Comparison of ENCODE assay signal across 32 cellular contexts in the genomic region with DNA sequence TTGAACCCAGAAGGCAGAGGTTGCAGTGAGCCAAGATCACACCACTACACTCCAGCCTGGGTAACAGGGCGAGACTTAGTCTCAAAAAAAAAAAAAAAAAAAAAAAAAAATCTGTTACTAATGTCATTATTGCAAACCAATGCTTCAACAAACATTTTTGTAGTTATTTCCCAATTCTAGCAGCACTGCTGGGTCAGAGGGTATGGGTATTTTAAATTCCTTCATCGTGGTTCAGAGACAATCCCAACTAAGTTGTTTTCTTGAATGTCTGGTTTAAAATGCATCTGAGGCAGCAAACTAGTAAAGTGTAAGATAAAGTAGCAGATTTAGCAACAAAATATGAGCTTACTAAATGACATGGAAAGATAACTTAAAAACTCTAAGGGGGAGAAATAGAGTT.
DNase-seq lines count a peak whose midpoint lies in the region; ATAC-seq, FAIRE-seq and TF ChIP-seq lines count a peak whose summit lies in the region.
"Had no signal": no experiment of that assay in that cellular context is flagged by ENCODE, and none has a peak within 500 bp of the region (broad histone marks: within the 10 kb centered on the region; RNA-seq: fewer than 3 reads in every experiment).

No MANE protein-coding gene starts in this region.

- no peaks in the 10 kb centered on the region for H3K9me3 ChIP-seq in liver (ENCODE audit: control insufficient read depth in 4 of 4, low read length in 3 of 4)
- H3K9me3 ChIP-seq in HepG2 (ENCODE audit: low read length): no peaks in the 10 kb centered on the region
- H3K9me3 ChIP-seq in endodermal cell (ENCODE audit: control insufficient read depth, low read length): no peaks in the 10 kb centered on the region
- no peaks in the 10 kb centered on the region for H3K9me3 ChIP-seq in right lobe of liver
- no peaks in the 10 kb centered on the region for H3K9me3 ChIP-seq in aorta (ENCODE audit: control insufficient read depth, low read length)
- H3K9me3 ChIP-seq: BLaER1, Caco-2, esophagus squamous epithelium, heart right ventricle, left lung, ovary, right atrium auricular region, thyroid gland had no signal

- in situ Hi-C loops in HepG2 (cut with HindIII; ENCODE audit: extremely low pct_ligation_motif_present, low pct_unique_long_range_greater_than_20kb): no loop called here

- H3K4me1 Mint-ChIP-seq in endodermal cell: peaks cover 10% of the 10 kb centered on the region
- H3K4me1 Mint-ChIP-seq: natural killer cell had no signal

- TF ChIP-seq POLR2A in HepG2 (IDR thresholded peaks at IDR 0.05; ENCODE audit: insufficient read depth in 1 of 2, low read depth in 2 of 2, low read length in 2 of 2): no peak
- TF ChIP-seq POLR2A in right lobe of liver (IDR thresholded peaks at IDR 0.05): no peak
- TF ChIP-seq POLR2A in erythroblast (IDR thresholded peaks at IDR 0.05; ENCODE audit: low read length): no peak

- intact Hi-C loops in HepG2 (cut with micrococcal nuclease; ENCODE audit: unreplicated experiment): no loop called here
- intact Hi-C loops in right lobe of liver (cut with DNase I): no loop called here
- intact Hi-C loops in aorta (cut with DNase I): no loop called here

- TF ChIP-seq EP300 in HepG2 (IDR thresholded peaks at IDR 0.05; ENCODE audit: low read depth in 2 of 2, low read length in 2 of 2) (no peak), HepG2 (CRISPR knock-in tag; IDR thresholded peaks at IDR 0.05; ENCODE audit: borderline replicate concordance) (no peak)

- ATAC-seq in HepG2: no peak
- peak; percentile 51 to 63 (median 53) for ATAC-seq in right lobe of liver
- no peak for ATAC-seq in aorta (ENCODE audit: low FRiP score)
- ATAC-seq: left lung, natural killer cell, SK-N-SH treated with all-trans-retinoic acid at 6 μM for 48 hours had no signal

- H3K4me1 ChIP-seq in liver (ENCODE audit: control insufficient read depth in 4 of 4, insufficient read depth in 4 of 4, low read length in 3 of 4) (peaks cover 3 to 10% (median 6%) of the 10 kb centered on the region in 4 donors), HepG2 (ENCODE audit: insufficient read depth, low read length) (no peaks in the 10 kb centered on the region), endodermal cell (ENCODE audit: control insufficient read depth, insufficient read depth, low read length) (peaks cover 6% of the 10 kb centered on the region), right lobe of liver (peaks cover 0 to 18% (median 4%) of the 10 kb centered on the region in 4 donors), aorta (ENCODE audit: control insufficient read depth in 1 of 2, insufficient read depth in 2 of 2, low read length in 2 of 2) (peaks cover 0 to 2% of the 10 kb centered on the region in 2 donors)
- H3K4me1 ChIP-seq: BLaER1, Caco-2, left lung had no signal

- TF ChIP-seq CTCF in liver (IDR thresholded peaks at IDR 0.05; ENCODE audit: low read depth, low read length, missing input control) (no peak), HepG2 (CRISPR knock-in tag; IDR thresholded peaks at IDR 0.05) (no peak), endodermal cell (conservative IDR thresholded peaks at IDR 0.05) (no peak), right lobe of liver (IDR thresholded peaks at IDR 0.05) (no peak)

- H3K4me3 ChIP-seq in liver (ENCODE audit: low read depth in 1 of 3, low read length in 3 of 3) (no peak overlapping the region), HepG2 (replicated peaks in 1 of 3; ENCODE audit: insufficient read depth in 1 of 3, low read depth in 2 of 3, low read length in 3 of 3) (no peak overlapping the region), endodermal cell (ENCODE audit: low read length) (no peak overlapping the region), right lobe of liver (no peak overlapping the region), aorta (ENCODE audit: low read length in 2 of 2) (no peak overlapping the region)
- H3K4me3 ChIP-seq: BLaER1, esophagus squamous epithelium, heart right ventricle, left lung, ovary, right atrium auricular region, thyroid gland had no signal

- peaks cover 71% of the 10 kb centered on the region for H3K36me3 Mint-ChIP-seq in endodermal cell (ENCODE audit: low read depth)
- H3K36me3 Mint-ChIP-seq: natural killer cell had no signal

- TF ChIP-seq RAD21 in liver (IDR thresholded peaks at IDR 0.05) (no peak), HepG2 (CRISPR knock-in tag; IDR thresholded peaks at IDR 0.05) (no peak)

- H3K9me3 Mint-ChIP-seq in endodermal cell: no peaks in the 10 kb centered on the region
- H3K9me3 Mint-ChIP-seq: activated T-cell treated with anti-CD3 and anti-CD28 coated beads, Interleukin-2, amount 50 U/mL, for 24 hours; natural killer cell; stimulated activated naive CD8-positive, alpha-beta T cell treated with anti-CD3 and anti-CD28 coated beads, Interleukin-15, Interleukin-2, amounts not matched to agents 100 ng/mL and 50 ng/mL, for 24 hours had no signal

- BruUV-seq in HepG2 (replicated peaks; lab: Mats Ljungman, UMichigan): no TSS peak

- 34% methylated on average over 2 of the region's 2 CpGs for WGBS in liver
- 90% methylated on average over 2 of the region's 2 CpGs for WGBS in HepG2 (ENCODE audit: low lambda C conversion rate)
- WGBS in endodermal cell (ENCODE audit: insufficient coverage in 1 of 2, insufficient read length in 1 of 2), 2 experiments: 95 to 100% methylated on average over 1 of the region's 2 CpGs
- 7% methylated on average over 2 of the region's 2 CpGs for WGBS in right lobe of liver (ENCODE audit: insufficient coverage, low coverage, low lambda C conversion rate, missing lambda C conversion rate)
- WGBS in aorta, 2 donors: 40 to 51% methylated on average over 2 of the region's 2 CpGs

- H3K79me2 ChIP-seq in HepG2 (ENCODE audit: insufficient read depth, low read length): no peaks in the 10 kb centered on the region

- no peak overlapping the region for H3K4me3 Mint-ChIP-seq in endodermal cell
- H3K4me3 Mint-ChIP-seq: activated T-cell treated with anti-CD3 and anti-CD28 coated beads, Interleukin-2, amount 50 U/mL, for 24 hours; natural killer cell; stimulated activated naive CD8-positive, alpha-beta T cell treated with anti-CD3 and anti-CD28 coated beads, Interleukin-15, Interleukin-2, amounts not matched to agents 100 ng/mL and 50 ng/mL, for 24 hours had no signal

- H3K27ac Mint-ChIP-seq in endodermal cell: peak overlapping the region; percentile 77
- H3K27ac Mint-ChIP-seq: activated T-cell treated with anti-CD3 and anti-CD28 coated beads, Interleukin-2, amount 50 U/mL, for 24 hours; natural killer cell; stimulated activated naive CD8-positive, alpha-beta T cell treated with anti-CD3 and anti-CD28 coated beads, Interleukin-15, Interleukin-2, amounts not matched to agents 100 ng/mL and 50 ng/mL, for 24 hours had no signal

- H3K36me3 ChIP-seq in liver (ENCODE audit: control insufficient read depth in 4 of 4, insufficient read depth in 3 of 4, low read depth in 1 of 4, low read length in 3 of 4): peaks cover 2 to 17% (median 5%) of the 10 kb centered on the region in 4 donors
- peaks cover 7 to 37% of the 10 kb centered on the region in 2 experiments for H3K36me3 ChIP-seq in HepG2 (replicated peaks in 1 of 2; ENCODE audit: control insufficient read depth in 1 of 2, insufficient read depth in 2 of 2, low read length in 2 of 2)
- H3K36me3 ChIP-seq in endodermal cell (ENCODE audit: control insufficient read depth, insufficient read depth, low read length): peaks cover 87% of the 10 kb centered on the region
- peaks cover 0 to 6% (median 0%) of the 10 kb centered on the region in 4 donors for H3K36me3 ChIP-seq in right lobe of liver
- peaks cover 2 to 4% of the 10 kb centered on the region in 2 donors for H3K36me3 ChIP-seq in aorta (ENCODE audit: control insufficient read depth in 1 of 2, insufficient read depth in 2 of 2, low read length in 1 of 2)
- H3K36me3 ChIP-seq: BLaER1, ovary had no signal

- no peak overlapping the region for H3K9ac ChIP-seq in liver (ENCODE audit: low read depth in 1 of 2, low read length in 2 of 2)
- H3K9ac ChIP-seq in HepG2 (ENCODE audit: insufficient read depth, low read depth, low read length): no peak overlapping the region
- H3K9ac ChIP-seq in endodermal cell (ENCODE audit: extremely low read depth, low read length, poor library complexity, severe bottlenecking): no peak overlapping the region
- H3K9ac ChIP-seq: BLaER1 had no signal

- FAIRE-seq in HepG2 (lab: Jason Lieb, UNC): no peak
- FAIRE-seq: bronchial epithelial cell, GM19239 had no signal

- no peaks in the 10 kb centered on the region for H4K20me1 ChIP-seq in HepG2 (ENCODE audit: insufficient read depth, low read length)
- H4K20me1 ChIP-seq: BLaER1 had no signal

- no peak for DNase-seq in HepG2 (ENCODE audit: low spot score)
- no peak for DNase-seq in endodermal cell
- DNase-seq in right lobe of liver: no peak
- DNase-seq in NCI-H774 (lab: John Stamatoyannopoulos, UW): no peak
- no peak for DNase-seq in erythroblast (lab: John Stamatoyannopoulos, UW)
- no peak for DNase-seq in inferior parietal cortex (ENCODE audit: extremely low spot score)
- no peak for DNase-seq in aorta
- DNase-seq: activated CD4-positive, alpha-beta T cell treated with anti-CD3 and anti-CD28 coated beads for 4 hours; activated CD8-positive, alpha-beta memory T cell treated with anti-CD3 and anti-CD28 coated beads for 24 hours; activated T-cell treated with anti-CD3 and anti-CD28 coated beads, Interleukin-2, amount 50 U/mL, for 24 hours; Caco-2; cortex of kidney; DND-41; esophagus squamous epithelium; heart right ventricle; left lung; midbrain; natural killer cell; NCI-H2081; OCI-M1; ovary; stimulated activated CD4-positive, alpha-beta T cell treated with anti-CD3 and anti-CD28 coated beads, Interleukin-4, amount 100 ng/mL, for 4 hours; T-helper 2 cell; thyroid gland had no signal

- CTCF ChIA-PET in HepG2 (lab: Yijun Ruan, JAX; ENCODE audit: low intra/inter-chr PET ratio, low total read pairs): no interaction called here

- POLR2A ChIA-PET in HepG2 (lab: Yijun Ruan, JAX): no interaction called here

- no peaks in the 10 kb centered on the region for H3K27me3 Mint-ChIP-seq in endodermal cell (ENCODE audit: insufficient read depth)
- H3K27me3 Mint-ChIP-seq: activated T-cell treated with anti-CD3 and anti-CD28 coated beads, Interleukin-2, amount 50 U/mL, for 24 hours; stimulated activated naive CD8-positive, alpha-beta T cell treated with anti-CD3 and anti-CD28 coated beads, Interleukin-15, Interleukin-2, amounts not matched to agents 100 ng/mL and 50 ng/mL, for 24 hours had no signal

- no peaks in the 10 kb centered on the region for H3K27me3 ChIP-seq in liver (ENCODE audit: control insufficient read depth in 4 of 4, insufficient read depth in 4 of 4, low read length in 3 of 4)
- no peaks in the 10 kb centered on the region for H3K27me3 ChIP-seq in HepG2 (ENCODE audit: control insufficient read depth in 1 of 2, insufficient read depth in 2 of 2, low read length in 2 of 2)
- no peaks in the 10 kb centered on the region for H3K27me3 ChIP-seq in endodermal cell (ENCODE audit: control insufficient read depth, insufficient read depth, low read length, poor library complexity, severe bottlenecking)
- no peaks in the 10 kb centered on the region for H3K27me3 ChIP-seq in right lobe of liver
- H3K27me3 ChIP-seq in aorta (ENCODE audit: control insufficient read depth in 1 of 2, insufficient read depth in 2 of 2, low read length in 1 of 2): no peaks in the 10 kb centered on the region
- H3K27me3 ChIP-seq: BLaER1, esophagus squamous epithelium, heart right ventricle, left lung, ovary, right atrium auricular region, thyroid gland had no signal

- no peak overlapping the region for H2AFZ ChIP-seq in HepG2 (ENCODE audit: low read length)

- H3K27ac ChIP-seq in liver (ENCODE audit: low read depth in 1 of 2, low read length in 2 of 2): no peak overlapping the region
- H3K27ac ChIP-seq in HepG2 (ENCODE audit: extremely low read length, insufficient read depth, low read length): no peak overlapping the region
- H3K27ac ChIP-seq in endodermal cell (ENCODE audit: low read depth, low read length): no peak overlapping the region
- H3K27ac ChIP-seq in right lobe of liver: no peak overlapping the region
- no peak overlapping the region for H3K27ac ChIP-seq in aorta (ENCODE audit: low read depth in 1 of 2, low read length in 2 of 2)
- H3K27ac ChIP-seq: 22Rv1, BLaER1, esophagus squamous epithelium, heart right ventricle, left lung, ovary, right atrium auricular region, thyroid gland had no signal

- no peak overlapping the region for H3K4me2 ChIP-seq in HepG2 (ENCODE audit: low read depth, low read length)
- H3K4me2 ChIP-seq: BLaER1 had no signal

Comparison
In these comparisons a context has a peak if more than half of its experiments do, and no peak if none do; other contexts are left out.
1. ATAC-seq: peak in right lobe of liver (4 of 4); none in HepG2 (single experiment) and aorta (single experiment).